13 cellular contexts compared by ENCODE assay signal in the genomic region with DNA sequence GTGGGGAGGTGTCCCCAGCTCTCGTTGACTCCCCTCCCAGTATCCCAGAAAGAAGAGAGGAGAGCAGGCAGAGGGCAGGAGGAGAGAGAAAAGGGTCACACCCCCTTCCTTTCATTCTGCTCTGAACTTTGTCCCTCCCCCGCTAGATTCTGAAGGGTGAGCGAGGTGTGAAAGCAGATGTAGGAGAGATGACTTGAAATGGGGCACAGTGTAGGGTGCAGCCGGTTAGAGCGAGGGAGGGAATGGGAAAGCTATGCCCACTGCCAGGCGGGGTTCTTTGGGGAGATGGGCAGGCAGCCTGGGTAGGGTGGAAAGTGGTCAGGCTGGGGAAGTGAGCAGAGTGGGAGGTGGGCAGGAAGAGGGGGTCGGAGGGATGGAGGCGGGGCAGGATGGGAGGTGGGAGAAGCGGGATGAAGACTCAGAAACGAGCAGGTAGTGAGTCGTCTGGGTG. TPM values are rescaled to one million over a fixed set of nuclear protein-coding genes. Genes with fewer than 3 reads are reported as not detected.
DNase-seq lines count a peak whose midpoint lies in the region; ATAC-seq and TF ChIP-seq lines count a peak whose summit lies in the region.
"Had no signal": no experiment of that assay in that cellular context is flagged by ENCODE, and none has a peak within 500 bp of the region (broad histone marks: within the 10 kb centered on the region; RNA-seq: fewer than 3 reads in every experiment).

No MANE protein-coding gene starts in this region.

- no peak overlapping the region for H3K27ac ChIP-seq in gastroesophageal sphincter

- H3K27ac Mint-ChIP-seq in activated naive CD4-positive, alpha-beta T cell treated with anti-CD3 and anti-CD28 coated beads, Interleukin-2, amount 50 U/mL, for 72 hours = no peak overlapping the region
- no peak overlapping the region for H3K27ac Mint-ChIP-seq in immature natural killer cell
- H3K27ac Mint-ChIP-seq in stimulated activated naive CD8-positive, alpha-beta T cell treated with anti-CD3 and anti-CD28 coated beads, Interleukin-15, Interleukin-2, amounts not matched to agents 100 ng/mL and 50 ng/mL, for 24 hours = no peak overlapping the region
- H3K27ac Mint-ChIP-seq: activated CD4-positive, alpha-beta T cell treated with anti-CD3 and anti-CD28 coated beads, Interleukin-2, amount 10 ng/mL, durations not matched to agents 7 days and 5 days had no signal

- H3K27me3 ChIP-seq in gastroesophageal sphincter = peaks cover 91% of the 10 kb centered on the region

- H3K4me1 Mint-ChIP-seq in immature natural killer cell = peaks cover 23 to 25% of the 10 kb centered on the region in 2 donors
- H3K4me1 Mint-ChIP-seq in stimulated activated naive CD8-positive, alpha-beta T cell treated with anti-CD3 and anti-CD28 coated beads, Interleukin-15, Interleukin-2, amounts not matched to agents 100 ng/mL and 50 ng/mL, for 24 hours (ENCODE audit: low read depth) = peaks cover 15% of the 10 kb centered on the region

- TF ChIP-seq CTCF in gastroesophageal sphincter (IDR thresholded peaks at IDR 0.05) = no peak

- DNase-seq in activated naive CD4-positive, alpha-beta T cell treated with Interleukin-2 at 50 U/mL for 16 hours = peak; percentile 21
- DNase-seq in activated naive CD4-positive, alpha-beta T cell (lab: John Stamatoyannopoulos, UW) = no peak
- no peak for DNase-seq in activated naive CD4-positive, alpha-beta T cell treated with anti-CD3 and anti-CD28 coated beads, Interleukin-2, amount 50 U/mL, for 72 hours (ENCODE audit: low spot score in 2 of 2)
- DNase-seq in immature natural killer cell = no peak
- no peak for DNase-seq in NCI-H82 treated with DMSO at 0.1 percent for 48 hours (lab: John Stamatoyannopoulos, UW; ENCODE audit: unreplicated experiment)
- DNase-seq: AML-193, amniotic stem cell had no signal

- H3K36me3 Mint-ChIP-seq in activated naive CD4-positive, alpha-beta T cell treated with anti-CD3 and anti-CD28 coated beads, Interleukin-2, amount 50 U/mL, for 72 hours = no peaks in the 10 kb centered on the region
- H3K36me3 Mint-ChIP-seq in immature natural killer cell = peaks cover 0 to 4% (median 0%) of the 10 kb centered on the region in 3 donors
- no peaks in the 10 kb centered on the region for H3K36me3 Mint-ChIP-seq in stimulated activated naive CD8-positive, alpha-beta T cell treated with anti-CD3 and anti-CD28 coated beads, Interleukin-15, Interleukin-2, amounts not matched to agents 100 ng/mL and 50 ng/mL, for 24 hours (ENCODE audit: low read depth)

- 23 to 25% methylated on average over 7 to 8 of the region's 11 CpGs for WGBS in gastroesophageal sphincter (ENCODE audit: low coverage in 1 of 2), 2 donors

- no peaks in the 10 kb centered on the region for H3K36me3 ChIP-seq in gastroesophageal sphincter

- no peak overlapping the region for H3K4me3 ChIP-seq in gastroesophageal sphincter

- peak; percentile 52 to 64 for ATAC-seq in activated naive CD4-positive, alpha-beta T cell treated with anti-CD3 and anti-CD28 coated beads, Interleukin-2, amount 50 U/mL, for 72 hours
- ATAC-seq in gastroesophageal sphincter (no peak), HG03521 (IDR thresholded peaks at IDR 0.05; ENCODE audit: unreplicated experiment) (no peak)

- peaks cover 0 to 28% (median 10%) of the 10 kb centered on the region in 3 donors for H3K4me1 ChIP-seq in gastroesophageal sphincter

- no peaks in the 10 kb centered on the region for H3K9me3 ChIP-seq in gastroesophageal sphincter

- H3K9me3 Mint-ChIP-seq in activated naive CD4-positive, alpha-beta T cell treated with anti-CD3 and anti-CD28 coated beads, Interleukin-2, amount 50 U/mL, for 72 hours = no peaks in the 10 kb centered on the region
- H3K9me3 Mint-ChIP-seq in immature natural killer cell = no peaks in the 10 kb centered on the region
- H3K9me3 Mint-ChIP-seq in stimulated activated naive CD8-positive, alpha-beta T cell treated with anti-CD3 and anti-CD28 coated beads, Interleukin-15, Interleukin-2, amounts not matched to agents 100 ng/mL and 50 ng/mL, for 24 hours = no peaks in the 10 kb centered on the region
- H3K9me3 Mint-ChIP-seq: activated CD4-positive, alpha-beta T cell treated with anti-CD3 and anti-CD28 coated beads, Interleukin-2, amount 10 ng/mL, durations not matched to agents 7 days and 5 days had no signal

- TF ChIP-seq POLR2A in gastroesophageal sphincter (IDR thresholded peaks at IDR 0.05) = no peak

- peaks cover 23 to 43% (median 24%) of the 10 kb centered on the region in 3 donors for H3K27me3 Mint-ChIP-seq in immature natural killer cell (ENCODE audit: low read depth in 3 of 3)
- peaks cover 50% of the 10 kb centered on the region for H3K27me3 Mint-ChIP-seq in stimulated activated naive CD8-positive, alpha-beta T cell treated with anti-CD3 and anti-CD28 coated beads, Interleukin-15, Interleukin-2, amounts not matched to agents 100 ng/mL and 50 ng/mL, for 24 hours

- TF ChIP-seq EP300 in gastroesophageal sphincter (IDR thresholded peaks at IDR 0.05) = no peak

- H3K4me3 Mint-ChIP-seq in immature natural killer cell = peak overlapping the region in 4 of 5 donors; percentile 46 to 70 (median 57)
- H3K4me3 Mint-ChIP-seq in stimulated activated naive CD8-positive, alpha-beta T cell treated with anti-CD3 and anti-CD28 coated beads, Interleukin-15, Interleukin-2, amounts not matched to agents 100 ng/mL and 50 ng/mL, for 24 hours = peak overlapping the region; percentile 33
- H3K4me3 Mint-ChIP-seq: activated CD4-positive, alpha-beta T cell treated with anti-CD3 and anti-CD28 coated beads, Interleukin-2, amount 10 ng/mL, durations not matched to agents 7 days and 5 days had no signal

RNA-seq across cellular contexts. Expression of a gene that starts 11.6 kb away (rescaled TPM):
- total RNA-seq in activated naive CD4-positive, alpha-beta T cell treated with anti-CD3 and anti-CD28 coated beads, Interleukin-2, amount 50 U/mL, for 72 hours = 10 to 100 TPM; 35.4 to 36.2 TPM
- 100 to 1,000 TPM in 2 of 3 donors, 10 to 100 TPM in 1; 81.7 to 110 (median 100) TPM for polyA plus RNA-seq in immature natural killer cell
- total RNA-seq in gastroesophageal sphincter = 100 to 1,000 TPM; 400 to 469 (median 424) TPM

RNA-seq across cellular contexts. Expression of a gene that starts 12.9 kb away (rescaled TPM):
- total RNA-seq in activated naive CD4-positive, alpha-beta T cell treated with anti-CD3 and anti-CD28 coated beads, Interleukin-2, amount 50 U/mL, for 72 hours = not detected
- polyA plus RNA-seq in immature natural killer cell = not detected
- 1 to 10 TPM in 1 of 4 donors, not detected in 3; 1.4 TPM for total RNA-seq in gastroesophageal sphincter
- total RNA-seq: activated CD4-positive, alpha-beta T cell treated with anti-CD3 and anti-CD28 coated beads, Interleukin-2, amount 10 ng/mL, durations not matched to agents 7 days and 5 days; epithelial cell of proximal tubule; temporal lobe had no signal

Comparison
In these comparisons a context has a peak if more than half of its experiments do, and no peak if none do; other contexts are left out.
1. ATAC-seq: peak in activated naive CD4-positive, alpha-beta T cell treated with anti-CD3 and anti-CD28 coated beads, Interleukin-2, amount 50 U/mL, for 72 hours (2 of 2); none in gastroesophageal sphincter (single experiment) and HG03521 (single experiment).
2. RNA of a gene that starts 11.6 kb away (total RNA-seq): 400 to 469 TPM in gastroesophageal sphincter; 35.4 to 36.2 TPM in activated naive CD4-positive, alpha-beta T cell treated with anti-CD3 and anti-CD28 coated beads, Interleukin-2, amount 50 U/mL, for 72 hours; every median in the first group is over 10 times any median in the second.